ENCODE assay signal across 20 cellular contexts in genomic region chrX:22186165-22186564, GRCh38.
DNase-seq lines count a peak whose midpoint lies in the region; ATAC-seq, FAIRE-seq and TF ChIP-seq lines count a peak whose summit lies in the region.
"Had no signal": no experiment of that assay in that cellular context is flagged by ENCODE, and none has a peak within 500 bp of the region (broad histone marks: within the 10 kb centered on the region; RNA-seq: fewer than 3 reads in every experiment).

No MANE protein-coding gene starts in this region.

- no peak overlapping the region for H2AFZ ChIP-seq in GM12878 (ENCODE audit: control insufficient read depth, low read depth, low read length)

- H3K4me2 ChIP-seq in GM12878 (ENCODE audit: control insufficient read depth, insufficient read depth), result no peak overlapping the region

- WGBS in GM12878 (ENCODE audit: insufficient coverage, insufficient replicate concordance, low lambda C conversion rate, missing lambda C conversion rate), result 56% methylated on average over 2 of the region's 2 CpGs

- in situ Hi-C loops in Caki2 (cut with HindIII; ENCODE audit: low pct_unique_long_range_greater_than_20kb, low sequenced_read_pairs), result no loop called here
- in situ Hi-C loops in GM12878 (cut with MboI), result no loop called here

- TF ChIP-seq EP300 in GM12878 (IDR thresholded peaks at IDR 0.05; ENCODE audit: borderline replicate concordance in 1 of 2, control insufficient read depth in 1 of 2, low read depth in 2 of 2, low read length in 2 of 2), result no peak

- SMC1A ChIA-PET in GM12878 (lab: Charles Lee; ENCODE audit: uncharacterized antibody, unreplicated experiment), result interaction anchor here (1.0 to 2.6 kb wide), 8 partner anchors 7 to 201 kb away, joined by 3 to 11 read pairs (median 6); no protein-coding TSS in a partner anchor

- POLR2A ChIA-PET in GM12878 (lab: Charles Lee), result interaction anchor here (1.2 kb wide), 1 partner anchor 9 kb away, joined by 3 read pairs; no protein-coding TSS in a partner anchor

- no peak for TF ChIP-seq POLR2A in GM12878 (IDR thresholded peaks at IDR 0.05; ENCODE audit: low read depth, low read length)

- no peaks in the 10 kb centered on the region for H3K79me2 ChIP-seq in GM12878 (ENCODE audit: control insufficient read depth, insufficient read depth, low read length)

- no peak for FAIRE-seq in GM12878 (lab: Jason Lieb, UNC)
- peak; percentile 38 for FAIRE-seq in islet of Langerhans (lab: Jason Lieb, UNC)
- FAIRE-seq: G401.6 had no signal

- CTCF ChIA-PET in GM12878 (lab: Yijun Ruan, JAX), result interaction anchor here (0.6 to 2.5 kb wide), 3 partner anchors 46 to 51 kb away, joined by 3 to 13 read pairs (median 3); no protein-coding TSS in a partner anchor

- RAD21 ChIA-PET in GM12878 (lab: Charles Lee; ENCODE audit: unreplicated experiment), result interaction anchor here (1.0 to 1.8 kb wide), 3 partner anchors 19 to 201 kb away, joined by 3 to 4 read pairs (median 3); no protein-coding TSS in a partner anchor

- intact Hi-C loops in GM12878 (cut with micrococcal nuclease; ENCODE audit: unreplicated experiment), result no loop called here

- H3K9me3 ChIP-seq in GM12878 (replicated peaks; ENCODE audit: control insufficient read depth, insufficient read depth, low read length), result no peaks in the 10 kb centered on the region
- H3K9me3 ChIP-seq: MG63, Peyer's patch had no signal

- no peaks in the 10 kb centered on the region for H4K20me1 ChIP-seq in GM12878 (ENCODE audit: control insufficient read depth, insufficient read depth)

- peak; percentile 74 for ATAC-seq in GM12878
- ATAC-seq in HG03354 (IDR thresholded peaks at IDR 0.05; ENCODE audit: poor library complexity, severe bottlenecking, unreplicated experiment), result no peak

- H3K27me3 ChIP-seq in GM12878 (replicated peaks in 1 of 2; ENCODE audit: control insufficient read depth in 2 of 2, insufficient read depth in 2 of 2, low read length in 1 of 2), result no peaks in the 10 kb centered on the region
- H3K27me3 ChIP-seq: MG63, Peyer's patch had no signal

- H3K4me3 ChIP-seq in GM12878, result no peak overlapping the region
- H3K4me3 ChIP-seq: MG63, Peyer's patch had no signal

- no peaks in the 10 kb centered on the region for H3K4me1 ChIP-seq in GM12878 (ENCODE audit: control insufficient read depth, insufficient read depth, low read length)
- H3K4me1 ChIP-seq: Peyer's patch had no signal

- TF ChIP-seq RAD21 in GM12878 (IDR thresholded peaks at IDR 0.05; ENCODE audit: insufficient read depth, low read depth, low read length), result no peak

- BruUV-seq in GM12878 (replicated peaks; lab: Mats Ljungman, UMichigan), result no TSS peak

- no peaks in the 10 kb centered on the region for H3K36me3 ChIP-seq in GM12878 (ENCODE audit: control insufficient read depth in 2 of 2, insufficient read depth in 2 of 2, low read length in 1 of 2)
- H3K36me3 ChIP-seq: MG63, Peyer's patch had no signal

- no peak overlapping the region for H3K9ac ChIP-seq in GM12878 (ENCODE audit: control insufficient read depth, insufficient read depth, low read length)

- TF ChIP-seq CTCF in GM12878 (IDR thresholded peaks at IDR 0.05 in 2 of 3, conservative IDR thresholded peaks at IDR 0.05 in 1 of 3; ENCODE audit: control insufficient read depth in 2 of 3, extremely low read depth in 1 of 3, insufficient read depth in 1 of 3, low read depth in 3 of 3, low read length in 3 of 3), result no peak

- DNase-seq in Caki2 (ENCODE audit: low read depth) (peak; percentile 21), NCI-H146 (lab: John Stamatoyannopoulos, UW) (peak; percentile 49), GM12878 (ENCODE audit: low read depth, low spot score) (no peak), hypothalamus (lab: John Stamatoyannopoulos, UW) (no peak), HCEC 1CT (no peak)
- DNase-seq: C1 segment of cervical spinal cord; CD4-positive, alpha-beta memory T cell; COR-L47; IMR-90; KG1; MG63; NCI-H187 treated with DMSO at 0.1 percent for 48 hours; NCI-H2171 treated with DMSO at 0.1 percent for 48 hours; NCI-H526 treated with DMSO at 0.1 percent for 48 hours; Peyer's patch; SHP77 treated with DMSO at 0.1 percent for 48 hours; T-helper 1 cell had no signal

- H3K27ac ChIP-seq in GM12878 (ENCODE audit: control insufficient read depth, insufficient read depth), result no peak overlapping the region
- H3K27ac ChIP-seq: Peyer's patch had no signal

TF ChIP-seq in GM12878, 131 proteins besides CTCF, POLR2A, EP300 and RAD21:
- TF ChIP-seq RUNX3 (IDR thresholded peaks at IDR 0.05; ENCODE audit: low read length) (no peak), RCOR1 (conservative IDR thresholded peaks at IDR 0.05; ENCODE audit: low read depth, low read length) (no peak), CHD4 (IDR thresholded peaks at IDR 0.05) (no peak), NR2F1 (conservative IDR thresholded peaks at IDR 0.05) (0 out of 2 replicates have a peak, but pooled peaks have one; percentile 35)

Comparison
In these comparisons a context has a peak if more than half of its experiments do, and no peak if none do; other contexts are left out.
1. DNase-seq: peak in Caki2 (single experiment) and NCI-H146 (single experiment); none in GM12878 (single experiment), hypothalamus (0 of 51) and HCEC 1CT (single experiment).